ENCODE assay signal across 14 cellular contexts in the genomic region with DNA sequence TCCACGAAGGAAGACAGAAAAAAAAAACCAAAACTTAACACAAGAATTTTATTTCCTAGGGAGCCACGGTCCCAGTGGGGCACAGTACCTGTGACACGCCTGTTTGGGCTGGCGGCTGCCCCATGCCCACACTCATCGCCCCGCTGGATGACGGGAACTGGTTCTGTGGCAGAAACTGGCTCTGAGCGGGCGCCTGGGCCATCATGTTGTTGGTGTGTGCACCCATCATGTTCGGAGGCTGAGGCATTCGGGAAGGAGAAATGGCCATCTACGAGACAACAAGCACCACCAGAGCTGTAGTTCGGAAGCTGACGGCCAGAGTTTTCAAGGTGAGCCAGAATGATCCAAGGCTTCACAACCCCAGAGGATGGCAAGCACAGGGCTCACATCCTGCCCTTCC.
"Had no signal": no experiment of that assay in that cellular context is flagged by ENCODE, and none has a peak within 500 bp of the region (broad histone marks: within the 10 kb centered on the region; RNA-seq: fewer than 3 reads in every experiment).

No MANE protein-coding gene starts in this region.

- H3K27me3 Mint-ChIP-seq: activated naive CD4-positive, alpha-beta T cell treated with anti-CD3 and anti-CD28 coated beads, Interleukin-2, amount 10 ng/mL, durations not matched to agents 7 days and 5 days had no signal

- H3K4me3 Mint-ChIP-seq: activated naive CD4-positive, alpha-beta T cell treated with anti-CD3 and anti-CD28 coated beads, Interleukin-2, amount 10 ng/mL, durations not matched to agents 7 days and 5 days; endodermal cell had no signal

- H3K36me3 ChIP-seq: ovary had no signal

- H3K4me1 Mint-ChIP-seq: activated naive CD4-positive, alpha-beta T cell treated with anti-CD3 and anti-CD28 coated beads, Interleukin-2, amount 10 ng/mL, durations not matched to agents 7 days and 5 days; endodermal cell had no signal

- DNase-seq: activated CD4-positive, alpha-beta T cell treated with anti-CD3 and anti-CD28 coated beads for 1 hour; activated CD4-positive, alpha-beta T cell treated with anti-CD3 and anti-CD28 coated beads, Interleukin-2, amount 50 U/mL, for 4 hours; activated naive CD4-positive, alpha-beta T cell treated with anti-CD3 and anti-CD28 coated beads, Interleukin-2, amount 10 ng/mL, durations not matched to agents 7 days and 5 days; endodermal cell; kidney; stimulated activated CD4-positive, alpha-beta T cell treated with anti-CD3 and anti-CD28 coated beads, Interleukin-15, amount 100 ng/mL, for 24 hours; stimulated activated CD4-positive, alpha-beta T cell treated with anti-CD3 and anti-CD28 coated beads, Interleukin-4, amount 100 ng/mL, for 1 hour; stimulated activated naive CD4-positive, alpha-beta T cell treated with Interleukin-2 at 50 U/mL for 16 hours; upper lobe of left lung had no signal

- H3K9me3 Mint-ChIP-seq: activated naive CD4-positive, alpha-beta T cell treated with anti-CD3 and anti-CD28 coated beads, Interleukin-2, amount 10 ng/mL, durations not matched to agents 7 days and 5 days; activated T-helper 2 cell treated with anti-CD3 and anti-CD28 coated beads, Interferon-gamma antibody, Interleukin-2, Interleukin-4, amounts not matched to agents 10 μg/mL and 5 μg/mL and 100 μg/mL, durations not matched to agents 14 hours and 24 hours and 36 hours; endodermal cell had no signal

- H3K4me3 ChIP-seq: ascending aorta, breast epithelium, ovary, skin epidermis, upper lobe of left lung had no signal

- H3K27me3 ChIP-seq: ascending aorta, breast epithelium, ovary, upper lobe of left lung had no signal

- H3K4me1 ChIP-seq: breast epithelium had no signal

- H3K27ac ChIP-seq: ascending aorta, upper lobe of left lung had no signal

- H3K9me3 ChIP-seq: ascending aorta, breast epithelium, ovary, upper lobe of left lung had no signal

- H3K27ac Mint-ChIP-seq: activated naive CD4-positive, alpha-beta T cell treated with anti-CD3 and anti-CD28 coated beads, Interleukin-2, amount 10 ng/mL, durations not matched to agents 7 days and 5 days; activated T-helper 2 cell treated with anti-CD3 and anti-CD28 coated beads, Interferon-gamma antibody, Interleukin-2, Interleukin-4, amounts not matched to agents 10 μg/mL and 5 μg/mL and 100 μg/mL, durations not matched to agents 14 hours and 24 hours and 36 hours; endodermal cell had no signal
